Comparison of ENCODE assay signal across 8 cellular contexts in the genomic region with DNA sequence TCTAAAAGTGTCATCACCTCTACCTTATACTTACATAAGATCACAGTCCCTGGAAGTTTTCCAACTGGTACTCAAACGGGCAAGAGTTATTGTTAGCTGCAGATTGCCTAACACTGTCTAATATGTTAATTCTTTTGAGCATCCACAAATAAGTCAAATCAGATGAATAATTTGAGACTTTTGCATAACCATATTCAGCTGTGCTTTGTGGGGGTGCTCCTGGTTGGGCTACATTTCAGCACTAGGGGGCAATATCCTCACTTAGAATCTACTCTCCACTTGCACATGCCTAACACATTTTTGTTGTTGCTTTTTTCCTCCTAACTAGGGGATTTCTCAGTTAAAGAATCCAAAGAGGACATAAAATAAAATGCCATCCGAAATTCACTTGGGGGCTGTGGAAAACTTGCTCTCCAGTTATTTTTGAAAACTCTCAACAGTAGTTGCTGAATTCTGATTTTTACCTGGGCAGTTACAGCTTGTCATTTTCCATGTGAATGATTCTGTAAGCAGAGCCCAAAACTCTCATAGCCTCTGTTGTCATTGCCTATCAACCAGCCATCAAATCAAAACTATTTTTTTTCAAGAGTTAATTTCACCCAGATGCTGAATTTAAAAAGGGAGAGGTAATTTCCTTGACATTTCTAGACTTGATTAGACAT.
A peak's percentile ranks its signal among the peaks of the same experiment; 100 is the strongest.
DNase-seq lines count a peak whose midpoint lies in the region; ATAC-seq and TF ChIP-seq lines count a peak whose summit lies in the region.

No MANE protein-coding gene starts in this region.

- H3K4me3 ChIP-seq in Peyer's patch (no peak overlapping the region), brain microvascular endothelial cell (ENCODE audit: low read depth, low read length) (no peak overlapping the region), thoracic aorta (no peak overlapping the region)

- peak; percentile 52 for TF ChIP-seq CTCF in GM20000 (IDR thresholded peaks at IDR 0.05; ENCODE audit: extremely low read depth, missing control alignments)
- peak; percentile 20 to 80 (median 66) for TF ChIP-seq CTCF in Peyer's patch (IDR thresholded peaks at IDR 0.05)
- peak; percentile 85 for TF ChIP-seq CTCF in brain microvascular endothelial cell (IDR thresholded peaks at IDR 0.05; ENCODE audit: low read depth, low read length, missing control alignments)
- TF ChIP-seq CTCF in thoracic aorta (IDR thresholded peaks at IDR 0.05), result peak; percentile 53

- in situ Hi-C loops in brain microvascular endothelial cell (cut with HindIII; ENCODE audit: low pct_ligation_motif_present, low sequenced_read_pairs), result no loop called here

- H3K4me1 ChIP-seq in Peyer's patch (no peaks in the 10 kb centered on the region), thoracic aorta (ENCODE audit: control insufficient read depth in 1 of 2, low read depth in 2 of 2) (no peaks in the 10 kb centered on the region)

- H3K9me3 Mint-ChIP-seq in activated CD8-positive, alpha-beta memory T cell treated with anti-CD3 and anti-CD28 coated beads, Interleukin-2, amount 10 ng/mL, durations not matched to agents 7 days and 5 days (ENCODE audit: low read depth), result no peaks in the 10 kb centered on the region

- H3K9me3 ChIP-seq in Peyer's patch, result no peaks in the 10 kb centered on the region
- H3K9me3 ChIP-seq in thoracic aorta, result no peaks in the 10 kb centered on the region

- DNase-seq in activated CD8-positive, alpha-beta memory T cell treated with anti-CD3 and anti-CD28 coated beads, Interleukin-2, amount 10 ng/mL, durations not matched to agents 7 days and 5 days, result peak; percentile 43
- no peak for DNase-seq in activated CD8-positive, alpha-beta memory T cell treated with anti-CD3 and anti-CD28 coated beads, Interleukin-2, amount 50 U/mL, for 48 hours
- DNase-seq in GM20000 (ENCODE audit: low spot score), result peak; percentile 57
- DNase-seq in Peyer's patch, result peak in 1 of 3 donors; percentile 59
- peak; percentile 67 for DNase-seq in brain microvascular endothelial cell
- DNase-seq in kidney tubule cell (ENCODE audit: low spot score), result peak; percentile 56
- no peak for DNase-seq in thoracic aorta (ENCODE audit: low spot score)

- ATAC-seq in activated CD8-positive, alpha-beta memory T cell treated with anti-CD3 and anti-CD28 coated beads, Interleukin-2, amount 10 ng/mL, durations not matched to agents 7 days and 5 days, result peak; percentile 60
- ATAC-seq in HG03558 (IDR thresholded peaks at IDR 0.05; ENCODE audit: extremely low read depth, unreplicated experiment) (peak; percentile 66), thoracic aorta (ENCODE audit: insufficient number of reproducible peaks, low FRiP score, low read depth) (no peak)

- no peak overlapping the region for H3K4me3 Mint-ChIP-seq in activated CD8-positive, alpha-beta memory T cell treated with anti-CD3 and anti-CD28 coated beads, Interleukin-2, amount 10 ng/mL, durations not matched to agents 7 days and 5 days

- H3K27me3 ChIP-seq in Peyer's patch (no peaks in the 10 kb centered on the region), brain microvascular endothelial cell (replicated peaks) (no peaks in the 10 kb centered on the region), thoracic aorta (replicated peaks; ENCODE audit: insufficient read depth) (no peaks in the 10 kb centered on the region)

- peaks cover 35% of the 10 kb centered on the region for H3K27me3 Mint-ChIP-seq in activated CD8-positive, alpha-beta memory T cell treated with anti-CD3 and anti-CD28 coated beads, Interleukin-2, amount 10 ng/mL, durations not matched to agents 7 days and 5 days

- H3K4me1 Mint-ChIP-seq in activated CD8-positive, alpha-beta memory T cell treated with anti-CD3 and anti-CD28 coated beads, Interleukin-2, amount 10 ng/mL, durations not matched to agents 7 days and 5 days, result no peaks in the 10 kb centered on the region

- H3K27ac Mint-ChIP-seq in activated CD8-positive, alpha-beta memory T cell treated with anti-CD3 and anti-CD28 coated beads, Interleukin-2, amount 10 ng/mL, durations not matched to agents 7 days and 5 days, result no peak overlapping the region

- no peak for TF ChIP-seq POLR2A in Peyer's patch (IDR thresholded peaks at IDR 0.05)

- H3K27ac ChIP-seq in Peyer's patch, result no peak overlapping the region
- H3K27ac ChIP-seq in brain microvascular endothelial cell, result no peak overlapping the region
- H3K27ac ChIP-seq in thoracic aorta, result no peak overlapping the region

- no peaks in the 10 kb centered on the region for H3K36me3 ChIP-seq in Peyer's patch
- H3K36me3 ChIP-seq in brain microvascular endothelial cell (replicated peaks), result no peaks in the 10 kb centered on the region
- no peaks in the 10 kb centered on the region for H3K36me3 ChIP-seq in thoracic aorta

- no peaks in the 10 kb centered on the region for H3K36me3 Mint-ChIP-seq in activated CD8-positive, alpha-beta memory T cell treated with anti-CD3 and anti-CD28 coated beads, Interleukin-2, amount 10 ng/mL, durations not matched to agents 7 days and 5 days

- CTCF ChIA-PET in activated CD8-positive, alpha-beta memory T cell treated with anti-CD3 and anti-CD28 coated beads, Interleukin-2, amount 10 ng/mL, durations not matched to agents 7 days and 5 days (lab: Charles Lee), result interaction anchor here (0.7 to 3.0 kb wide), 13 partner anchors 9 to 1486 kb away, joined by 3 to 52 read pairs (median 3); partner anchors contain the start of gene PGGT1B

Comparison
In these comparisons a context has a peak if more than half of its experiments do, and no peak if none do; other contexts are left out.
1. DNase-seq: peak in activated CD8-positive, alpha-beta memory T cell treated with anti-CD3 and anti-CD28 coated beads, Interleukin-2, amount 10 ng/mL, durations not matched to agents 7 days and 5 days (single experiment), GM20000 (single experiment), brain microvascular endothelial cell (single experiment) and kidney tubule cell (single experiment); none in activated CD8-positive, alpha-beta memory T cell treated with anti-CD3 and anti-CD28 coated beads, Interleukin-2, amount 50 U/mL, for 48 hours (single experiment) and thoracic aorta (single experiment).
2. Peak in every context shown above with its lines, with median percentiles within 50 percentile points of each other: CTCF ChIP-seq.